In the genomic region with DNA sequence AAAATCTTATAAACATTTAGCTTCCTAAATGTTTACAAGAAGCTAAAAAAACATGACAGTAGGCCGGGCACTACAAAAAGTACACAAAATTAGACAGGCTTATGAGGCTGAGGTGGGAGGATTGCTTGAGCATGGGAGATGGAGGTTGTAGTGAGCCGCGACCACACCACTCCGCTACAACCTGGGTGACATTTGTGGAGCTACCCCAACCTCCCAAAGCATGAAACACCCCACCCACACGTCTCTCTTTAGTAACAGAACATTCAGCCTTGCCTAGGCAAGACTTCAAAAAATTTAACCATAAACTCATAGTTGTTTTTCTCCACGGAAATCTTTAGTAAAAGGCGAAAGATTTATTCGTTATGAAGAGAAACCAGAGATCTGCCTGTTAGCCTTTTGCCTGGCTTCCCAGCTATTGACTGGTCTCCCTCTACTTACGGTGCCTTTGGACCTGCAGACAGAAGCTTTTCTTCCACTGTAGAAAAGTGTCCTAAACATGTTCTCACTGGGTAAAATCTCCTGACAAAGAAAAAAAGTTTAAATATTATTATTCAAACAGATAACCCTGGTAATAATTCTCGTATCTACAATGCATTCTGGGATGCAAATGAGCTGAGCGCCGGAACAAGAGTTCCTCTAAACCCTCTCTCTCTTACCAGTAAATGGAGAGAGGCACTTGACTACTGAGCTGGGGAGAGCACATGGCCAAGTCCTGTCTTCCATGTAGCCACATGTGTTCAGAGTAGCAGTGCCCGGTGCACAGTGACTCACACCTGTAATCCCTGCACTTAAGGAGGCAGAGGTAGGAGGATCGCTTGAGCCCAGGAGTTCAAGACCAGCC, we compare ENCODE assay signal across 8 cellular contexts. TPM values are rescaled to one million over a fixed set of nuclear protein-coding genes. Genes with fewer than 3 reads are reported as not detected.
DNase-seq lines count a peak whose midpoint lies in the region; ATAC-seq, FAIRE-seq and TF ChIP-seq lines count a peak whose summit lies in the region.

No MANE protein-coding gene starts in this region.

- H3K4me1 ChIP-seq in breast epithelium (no peaks in the 10 kb centered on the region), right lobe of liver (no peaks in the 10 kb centered on the region)

- no peak overlapping the region for H3K4me3 ChIP-seq in breast epithelium
- no peak overlapping the region for H3K4me3 ChIP-seq in right lobe of liver

- H3K27ac ChIP-seq in breast epithelium: peak overlapping the region in 1 of 2 donors; percentile 45
- H3K27ac ChIP-seq in right lobe of liver: no peak overlapping the region

- H3K36me3 ChIP-seq in breast epithelium: no peaks in the 10 kb centered on the region
- H3K36me3 ChIP-seq in right lobe of liver: no peaks in the 10 kb centered on the region

- TF ChIP-seq CTCF in breast epithelium (IDR thresholded peaks at IDR 0.05) (no peak), right lobe of liver (IDR thresholded peaks at IDR 0.05) (no peak)

- ATAC-seq in HG02852 (IDR thresholded peaks at IDR 0.05; ENCODE audit: unreplicated experiment): peak; percentile 63
- ATAC-seq in right lobe of liver: peak; percentile 40 to 66 (median 50)

- 39% methylated on average over 14 of the region's 14 CpGs for WGBS in right lobe of liver (ENCODE audit: insufficient coverage, low coverage, low lambda C conversion rate, missing lambda C conversion rate)

- peak; percentile 87 for FAIRE-seq in GM18507 (lab: Jason Lieb, UNC)

- no peaks in the 10 kb centered on the region for H3K27me3 ChIP-seq in breast epithelium
- no peaks in the 10 kb centered on the region for H3K27me3 ChIP-seq in right lobe of liver

- H3K9me3 ChIP-seq in breast epithelium (no peaks in the 10 kb centered on the region), right lobe of liver (no peaks in the 10 kb centered on the region)

- intact Hi-C loops in breast epithelium (cut with DNase I; ENCODE audit: low total_unique reads): no loop called here
- intact Hi-C loops in right lobe of liver (cut with DNase I): no loop called here

- TF ChIP-seq POLR2A in breast epithelium (IDR thresholded peaks at IDR 0.05) (peak; percentile 80), right lobe of liver (IDR thresholded peaks at IDR 0.05) (peak; percentile 57)

- DNase-seq in 8988T (peak; percentile 58), GM18507 (ENCODE audit: extremely low spot score, insufficient read length, low read depth) (peak; percentile 61), NCI-H187 treated with DMSO at 0.1 percent for 48 hours (lab: John Stamatoyannopoulos, UW) (peak; percentile 80), T-helper 9 cell (peak; percentile 37), breast epithelium (ENCODE audit: low spot score in 2 of 2) (no peak), right lobe of liver (no peak)
- DNase-seq in stimulated activated CD8-positive, alpha-beta memory T cell treated with anti-CD3 and anti-CD28 coated beads, Interleukin-2, amount 100 ng/mL, for 48 hours (ENCODE audit: low read depth in 2 of 2): peak; percentile 57 to 73

RNA-seq across cellular contexts. Expression of a gene that starts 9.2 kb away (rescaled TPM):
- total RNA-seq in breast epithelium (not detected), right lobe of liver (not detected)

RNA-seq across cellular contexts. Expression of a gene that starts 17.9 kb away (rescaled TPM):
- total RNA-seq in breast epithelium (1 to 10 TPM in 1 of 3 donors, under 1 TPM in 2; 0.73 to 2.6 (median 0.98) TPM), right lobe of liver (1 to 10 TPM in 2 of 6 experiments, under 1 TPM in 3, not detected in 1; 0.22 to 1.4 (median 0.37) TPM)

RNA-seq across cellular contexts. Expression of a gene that starts 47.2 kb away (rescaled TPM):
- 1 to 10 TPM; 1.8 to 3.8 (median 2.9) TPM for total RNA-seq in breast epithelium
- total RNA-seq in right lobe of liver: 10 to 100 TPM in 2 of 6 experiments, 1 to 10 TPM in 4; 2.7 to 18.4 (median 5.2) TPM

RNA-seq across cellular contexts. Expression of a gene that starts 47.5 kb away (rescaled TPM):
- total RNA-seq in breast epithelium: 1 to 10 TPM; 8.3 to 9.4 (median 9.2) TPM
- 10 to 100 TPM; 15.8 to 31.0 (median 24.5) TPM for total RNA-seq in right lobe of liver

RNA-seq across cellular contexts. Expression of a gene that starts 53.6 kb away (rescaled TPM):
- total RNA-seq in breast epithelium (1,000 to 10,000 TPM; 2,158 to 3,355 (median 2,591) TPM), right lobe of liver (100 to 1,000 TPM; 459 to 921 (median 519) TPM)

Comparison
In these comparisons a context has a peak if more than half of its experiments do, and no peak if none do; other contexts are left out.
1. DNase-seq: peak in 8988T (single experiment), GM18507 (single experiment), NCI-H187 treated with DMSO at 0.1 percent for 48 hours (single experiment), T-helper 9 cell (single experiment) and stimulated activated CD8-positive, alpha-beta memory T cell treated with anti-CD3 and anti-CD28 coated beads, Interleukin-2, amount 100 ng/mL, for 48 hours (2 of 2); none in breast epithelium (0 of 2) and right lobe of liver (0 of 3).